26 cellular contexts compared by ENCODE assay signal in genomic region chr20:22426772-22427171, GRCh38.
DNase-seq lines count a peak whose midpoint lies in the region; ATAC-seq, FAIRE-seq and TF ChIP-seq lines count a peak whose summit lies in the region.
"Had no signal": no experiment of that assay in that cellular context is flagged by ENCODE, and none has a peak within 500 bp of the region (broad histone marks: within the 10 kb centered on the region; RNA-seq: fewer than 3 reads in every experiment).

No MANE protein-coding gene starts in this region.

- in situ Hi-C loops in HepG2 (cut with HindIII; ENCODE audit: extremely low pct_ligation_motif_present, low pct_unique_long_range_greater_than_20kb) (no loop called here), K562 (cut with MboI) (no loop called here)

- H3K27ac ChIP-seq in HepG2 (ENCODE audit: extremely low read length, insufficient read depth, low read length): no peak overlapping the region
- peak overlapping the region in 1 of 3 donors; percentile 67 for H3K27ac ChIP-seq in right lobe of liver
- H3K27ac ChIP-seq in K562 (ENCODE audit: extremely low read depth, low read depth, low read length): no peak overlapping the region
- H3K27ac ChIP-seq in mesenchymal stem cell (ENCODE audit: low read length, poor library complexity, severe bottlenecking): peak overlapping the region; percentile 96
- H3K27ac ChIP-seq in esophagus muscularis mucosa (replicated peaks in 1 of 4): no peak overlapping the region
- H3K27ac ChIP-seq: 22Rv1, BLaER1 had no signal

- H3K4me2 ChIP-seq in HepG2 (ENCODE audit: low read depth, low read length): no peak overlapping the region
- no peak overlapping the region for H3K4me2 ChIP-seq in K562 (ENCODE audit: insufficient read depth, low read length)
- H3K4me2 ChIP-seq in mesenchymal stem cell (ENCODE audit: low read length, poor library complexity, severe bottlenecking): no peak overlapping the region
- H3K4me2 ChIP-seq: BLaER1 had no signal

- WGBS in HepG2 (ENCODE audit: low lambda C conversion rate): 90% methylated on average over 2 of the region's 2 CpGs
- 75% methylated on average over 1 of the region's 2 CpGs for WGBS in right lobe of liver (ENCODE audit: insufficient coverage, low coverage, low lambda C conversion rate, missing lambda C conversion rate)
- 44% methylated on average over 2 of the region's 2 CpGs for WGBS in K562 (ENCODE audit: insufficient coverage, low coverage, missing lambda C conversion rate)
- WGBS in mesenchymal stem cell: 61% methylated on average over 2 of the region's 2 CpGs
- 100% methylated on average over 1 of the region's 2 CpGs for WGBS in esophagus muscularis mucosa

- H3K4me3 ChIP-seq in HepG2 (replicated peaks in 1 of 3; ENCODE audit: insufficient read depth in 1 of 3, low read depth in 2 of 3, low read length in 3 of 3) (no peak overlapping the region), right lobe of liver (no peak overlapping the region), K562 (no peak overlapping the region), mesenchymal stem cell (ENCODE audit: insufficient read depth in 1 of 2, low read depth in 1 of 2, low read length in 2 of 2) (no peak overlapping the region), esophagus muscularis mucosa (no peak overlapping the region)
- H3K4me3 ChIP-seq: BLaER1, GM12878 had no signal

- no peaks in the 10 kb centered on the region for H3K9me1 ChIP-seq in K562 (ENCODE audit: control insufficient read depth, insufficient read depth, low read length)

- TF ChIP-seq RAD21 in HepG2 (CRISPR knock-in tag; IDR thresholded peaks at IDR 0.05) (no peak), K562 (CRISPR knock-in tag; conservative IDR thresholded peaks at IDR 0.05 in 1 of 2, IDR thresholded peaks at IDR 0.05 in 1 of 2) (no peak)

- H2BK5ac ChIP-seq in mesenchymal stem cell (ENCODE audit: low read depth, low read length, poor library complexity, severe bottlenecking): no peak overlapping the region

- no peak for TF ChIP-seq CTCF in HepG2 (CRISPR knock-in tag; IDR thresholded peaks at IDR 0.05)
- TF ChIP-seq CTCF in right lobe of liver (IDR thresholded peaks at IDR 0.05): no peak
- TF ChIP-seq CTCF in K562 (IDR thresholded peaks at IDR 0.05 in 2 of 3, conservative IDR thresholded peaks at IDR 0.05 in 1 of 3; ENCODE audit: insufficient read depth in 2 of 3, low read depth in 1 of 3, low read length in 3 of 3): no peak
- no peak for TF ChIP-seq CTCF in esophagus muscularis mucosa (IDR thresholded peaks at IDR 0.05)

- ATAC-seq in HepG2 (no peak), right lobe of liver (no peak), K562 (no peak)
- ATAC-seq: GM12878 had no signal

- H2AFZ ChIP-seq in HepG2 (ENCODE audit: low read length) (no peak overlapping the region), K562 (ENCODE audit: low read depth, low read length) (no peak overlapping the region), mesenchymal stem cell (ENCODE audit: low read depth, low read length) (no peak overlapping the region)

- H4K8ac ChIP-seq in mesenchymal stem cell (ENCODE audit: low read length): no peak overlapping the region

- TF ChIP-seq EP300 in HepG2 (IDR thresholded peaks at IDR 0.05; ENCODE audit: low read depth in 2 of 2, low read length in 2 of 2) (no peak), HepG2 (CRISPR knock-in tag; IDR thresholded peaks at IDR 0.05; ENCODE audit: borderline replicate concordance) (no peak), K562 (IDR thresholded peaks at IDR 0.05; ENCODE audit: low read length) (no peak), esophagus muscularis mucosa (IDR thresholded peaks at IDR 0.05) (no peak)

- H3K36me3 ChIP-seq in HepG2 (replicated peaks in 1 of 2; ENCODE audit: control insufficient read depth in 1 of 2, insufficient read depth in 2 of 2, low read length in 2 of 2) (no peaks in the 10 kb centered on the region), right lobe of liver (no peaks in the 10 kb centered on the region), K562 (ENCODE audit: control insufficient read depth, insufficient read depth, low read length) (no peaks in the 10 kb centered on the region), mesenchymal stem cell (ENCODE audit: control insufficient read depth in 1 of 2, insufficient read depth in 2 of 2, low read depth in 1 of 2, low read length in 2 of 2) (no peaks in the 10 kb centered on the region), esophagus muscularis mucosa (no peaks in the 10 kb centered on the region)
- H3K36me3 ChIP-seq: BE2C, BLaER1 had no signal

- no peak overlapping the region for H3K23ac ChIP-seq in mesenchymal stem cell (ENCODE audit: low read length in 2 of 2)

- H3K9ac ChIP-seq in HepG2 (ENCODE audit: insufficient read depth, low read depth, low read length): no peak overlapping the region
- H3K9ac ChIP-seq in K562 (ENCODE audit: insufficient read depth in 1 of 2, low read depth in 2 of 2, low read length in 2 of 2): no peak overlapping the region
- H3K9ac ChIP-seq in mesenchymal stem cell (ENCODE audit: low read length): no peak overlapping the region
- H3K9ac ChIP-seq: BLaER1 had no signal

- DNase-seq in HepG2 (ENCODE audit: low spot score): no peak
- DNase-seq in right lobe of liver: no peak
- DNase-seq in K562 (ENCODE audit: extremely low read depth in 1 of 4, low spot score in 3 of 4): no peak
- no peak for DNase-seq in mesenchymal stem cell
- DNase-seq in UCSD-AML1 (lab: John Stamatoyannopoulos, UW; ENCODE audit: unreplicated experiment): no peak
- DNase-seq in NCI-H146 (lab: John Stamatoyannopoulos, UW): no peak
- no peak for DNase-seq in esophagus muscularis mucosa (ENCODE audit: extremely low spot score)
- DNase-seq: ACHN; BE2C; C1 segment of cervical spinal cord; CD4-positive, alpha-beta memory T cell; CD4-positive, CD25-positive, alpha-beta regulatory T cell; CD8-positive, alpha-beta memory T cell; COR-L47; DMS 273 treated with DMSO at 0.1 percent for 48 hours; DMS153; DMS53; DMS79; DND-41; EL; GDM1 had no signal

- H2BK12ac ChIP-seq in mesenchymal stem cell (ENCODE audit: low read length in 2 of 2): no peak overlapping the region

- H3K27me3 ChIP-seq in HepG2 (ENCODE audit: control insufficient read depth in 1 of 2, insufficient read depth in 2 of 2, low read length in 2 of 2) (no peaks in the 10 kb centered on the region; a peak in 1 of 5 replicates), right lobe of liver (no peaks in the 10 kb centered on the region), K562 (ENCODE audit: control insufficient read depth in 2 of 2, insufficient read depth in 2 of 2, low read length in 2 of 2) (no peaks in the 10 kb centered on the region), mesenchymal stem cell (ENCODE audit: control insufficient read depth in 1 of 2, insufficient read depth in 1 of 2, low read length in 2 of 2) (peaks cover 0 to 4% of the 10 kb centered on the region in 2 experiments), esophagus muscularis mucosa (peaks cover 0 to 33% (median 0%) of the 10 kb centered on the region in 4 donors)
- H3K27me3 ChIP-seq: BE2C, BLaER1 had no signal

- peaks cover 91% of the 10 kb centered on the region for H3K4me1 ChIP-seq in HepG2 (ENCODE audit: insufficient read depth, low read length)
- peaks cover 0 to 55% (median 23%) of the 10 kb centered on the region in 4 donors for H3K4me1 ChIP-seq in right lobe of liver
- peaks cover 6 to 17% of the 10 kb centered on the region in 2 experiments; a peak in 3 of 5 replicates for H3K4me1 ChIP-seq in K562 (replicated peaks in 1 of 2; ENCODE audit: control insufficient read depth in 2 of 2, insufficient read depth in 2 of 2, low read length in 2 of 2)
- peaks cover 12% of the 10 kb centered on the region for H3K4me1 ChIP-seq in mesenchymal stem cell (ENCODE audit: control insufficient read depth, insufficient read depth, low read depth, low read length)
- no peaks in the 10 kb centered on the region for H3K4me1 ChIP-seq in esophagus muscularis mucosa
- H3K4me1 ChIP-seq: BE2C, BLaER1 had no signal

- FAIRE-seq in HepG2 (lab: Jason Lieb, UNC): no peak
- no peak for FAIRE-seq in K562 (lab: Jason Lieb, UNC)
- FAIRE-seq: GM12878, GM12892, GM18507 had no signal

- no TSS peak for BruUV-seq in HepG2 (replicated peaks; lab: Mats Ljungman, UMichigan)
- no TSS peak for BruUV-seq in K562 (replicated peaks; lab: Mats Ljungman, UMichigan)

- no peak overlapping the region for H2BK15ac ChIP-seq in mesenchymal stem cell (ENCODE audit: low read depth, poor library complexity, severe bottlenecking)

- no peak for TF ChIP-seq POLR2A in HepG2 (IDR thresholded peaks at IDR 0.05; ENCODE audit: insufficient read depth in 1 of 2, low read depth in 2 of 2, low read length in 2 of 2)
- no peak for TF ChIP-seq POLR2A in right lobe of liver (IDR thresholded peaks at IDR 0.05)
- TF ChIP-seq POLR2A in K562 (conservative IDR thresholded peaks at IDR 0.05): no peak
- TF ChIP-seq POLR2A in esophagus muscularis mucosa (IDR thresholded peaks at IDR 0.05; ENCODE audit: low read depth): no peak

- no peak overlapping the region for H3K4ac ChIP-seq in mesenchymal stem cell (ENCODE audit: low read depth in 1 of 2, low read length in 2 of 2)

- no peak overlapping the region for H2BK120ac ChIP-seq in mesenchymal stem cell (ENCODE audit: low read depth, low read length)

- H4K20me1 ChIP-seq in HepG2 (ENCODE audit: insufficient read depth, low read length) (no peaks in the 10 kb centered on the region), K562 (replicated peaks; ENCODE audit: control insufficient read depth, insufficient read depth, low read length) (no peaks in the 10 kb centered on the region)
- H4K20me1 ChIP-seq: BLaER1 had no signal

- no peak overlapping the region for H3K18ac ChIP-seq in mesenchymal stem cell (ENCODE audit: low read depth in 1 of 2, low read length in 2 of 2)

- CTCF ChIA-PET in HepG2 (lab: Yijun Ruan, JAX; ENCODE audit: low intra/inter-chr PET ratio, low total read pairs) (no interaction called here), K562 (lab: Yijun Ruan, JAX; ENCODE audit: low intra/inter-chr PET ratio) (no interaction called here)

- POLR2A ChIA-PET in HepG2 (lab: Yijun Ruan, JAX) (no interaction called here), K562 (lab: Yijun Ruan, JAX) (no interaction called here)

- H4K91ac ChIP-seq in mesenchymal stem cell (ENCODE audit: low read length): no peak overlapping the region

- no peaks in the 10 kb centered on the region for H3K79me1 ChIP-seq in mesenchymal stem cell (replicated peaks; ENCODE audit: low read length, poor library complexity, severe bottlenecking)

- H3K79me2 ChIP-seq in HepG2 (ENCODE audit: insufficient read depth, low read length) (no peaks in the 10 kb centered on the region), K562 (ENCODE audit: control insufficient read depth, insufficient read depth, low read length) (no peaks in the 10 kb centered on the region)

- H3K14ac ChIP-seq in mesenchymal stem cell (ENCODE audit: low read length in 2 of 2): no peak overlapping the region

- H2AK5ac ChIP-seq in mesenchymal stem cell (ENCODE audit: low read length, severe bottlenecking): peak overlapping the region; percentile 93

- peaks cover 8% of the 10 kb centered on the region for H3K9me3 ChIP-seq in HepG2 (ENCODE audit: low read length)
- no peaks in the 10 kb centered on the region for H3K9me3 ChIP-seq in right lobe of liver
- no peaks in the 10 kb centered on the region for H3K9me3 ChIP-seq in K562 (replicated peaks; ENCODE audit: control insufficient read depth, insufficient read depth, low read depth, low read length)
- H3K9me3 ChIP-seq in mesenchymal stem cell (ENCODE audit: control insufficient read depth, low read length): no peaks in the 10 kb centered on the region
- H3K9me3 ChIP-seq in esophagus muscularis mucosa: no peaks in the 10 kb centered on the region
- H3K9me3 ChIP-seq: BE2C, BLaER1 had no signal

- intact Hi-C loops in HepG2 (cut with micrococcal nuclease; ENCODE audit: unreplicated experiment): no loop called here
- intact Hi-C loops in right lobe of liver (cut with DNase I): no loop called here
- intact Hi-C loops in K562 (cut with micrococcal nuclease): no loop called here
- intact Hi-C loops in esophagus muscularis mucosa (cut with DNase I): no loop called here

Comparison
In these comparisons a context has a peak if more than half of its experiments do, and no peak if none do; other contexts are left out.
1. Of the 241 proteins assayed by ChIP-seq in both HepG2 and K562: peak only in HepG2: NCOR1; only in K562: none; in both: none; in neither: 240.